In the genomic region with DNA sequence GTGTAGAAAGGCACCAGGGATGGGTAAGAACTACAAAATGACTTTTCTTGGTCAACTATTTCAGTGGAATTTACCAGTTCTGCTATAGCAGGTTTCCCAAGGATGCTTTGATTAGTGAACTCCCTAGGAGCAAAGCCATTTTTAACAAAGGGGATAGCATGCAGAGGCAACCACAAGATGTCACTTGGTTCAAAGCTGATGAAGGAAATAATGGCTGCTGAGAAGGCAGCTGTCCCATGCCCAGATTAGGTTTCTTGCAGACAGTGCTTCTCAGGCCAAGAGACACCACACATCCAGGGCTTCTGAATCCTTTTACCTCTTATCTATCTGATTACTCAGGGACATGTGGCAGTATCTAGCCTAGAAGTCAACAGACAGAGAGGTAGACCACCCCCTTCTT, we compare ENCODE assay signal across 17 cellular contexts.
DNase-seq lines count a peak whose midpoint lies in the region; ATAC-seq and TF ChIP-seq lines count a peak whose summit lies in the region.
"Had no signal": no experiment of that assay in that cellular context is flagged by ENCODE, and none has a peak within 500 bp of the region (broad histone marks: within the 10 kb centered on the region; RNA-seq: fewer than 3 reads in every experiment).

No MANE protein-coding gene starts in this region.

- H3K36me3 Mint-ChIP-seq in endodermal cell (ENCODE audit: low read depth): peaks cover 13% of the 10 kb centered on the region

- no peak for DNase-seq in Right ventricle myocardium inferior (ENCODE audit: missing footprints)
- no peak for DNase-seq in cardiac septum (ENCODE audit: low spot score)
- no peak for DNase-seq in endodermal cell
- DNase-seq in kidney glomerular epithelial cell (lab: John Stamatoyannopoulos, UW): peak; percentile 6
- no peak for DNase-seq in ovary
- no peak for DNase-seq in NCI-H345 treated with DMSO at 0.1 percent for 48 hours (lab: John Stamatoyannopoulos, UW; ENCODE audit: unreplicated experiment)
- DNase-seq in NCI-H446 treated with DMSO at 0.1 percent for 48 hours (lab: John Stamatoyannopoulos, UW): no peak
- no peak for DNase-seq in coronary artery (ENCODE audit: low spot score)
- DNase-seq: activated CD4-positive, CD25-positive, alpha-beta regulatory T cell; activated CD8-positive, alpha-beta memory T cell treated with anti-CD3 and anti-CD28 coated beads, Interleukin-2, amount 50 U/mL, for 48 hours; activated naive CD8-positive, alpha-beta T cell treated with anti-CD3 and anti-CD28 coated beads for 36 hours; cerebellar nuclear complex; GM23248; stimulated activated naive CD8-positive, alpha-beta T cell treated with anti-CD3 and anti-CD28 coated beads, Interleukin-15, amount 100 ng/mL, for 72 hours had no signal

- H3K4me1 Mint-ChIP-seq in endodermal cell: peaks cover 5% of the 10 kb centered on the region
- H3K4me1 Mint-ChIP-seq: stimulated activated naive CD8-positive, alpha-beta T cell treated with anti-CD3 and anti-CD28 coated beads, Interleukin-15, amount 100 ng/mL, for 72 hours had no signal

- intact Hi-C loops in Right ventricle myocardium inferior (cut with DNase I) (loop anchor here (1.0 to 5.0 kb wide), 2 partner anchors 205 to 357 kb away; no protein-coding TSS in a partner anchor), cardiac septum (cut with DNase I) (loop anchor here (5.0 kb wide), 2 partner anchors 140 to 355 kb away; no protein-coding TSS in a partner anchor), ovary (cut with DNase I) (no loop called here)

- TF ChIP-seq CTCF in endodermal cell (conservative IDR thresholded peaks at IDR 0.05): peak; percentile 53
- TF ChIP-seq CTCF in ovary (IDR thresholded peaks at IDR 0.05): no peak
- TF ChIP-seq CTCF in coronary artery (IDR thresholded peaks at IDR 0.05): no peak

- no peak overlapping the region for H3K4me3 Mint-ChIP-seq in endodermal cell
- H3K4me3 Mint-ChIP-seq: activated naive CD8-positive, alpha-beta T cell treated with anti-CD3 and anti-CD28 coated beads for 36 hours; stimulated activated naive CD8-positive, alpha-beta T cell treated with anti-CD3 and anti-CD28 coated beads, Interleukin-15, amount 100 ng/mL, for 72 hours had no signal

- H3K27me3 ChIP-seq in endodermal cell (ENCODE audit: control insufficient read depth, insufficient read depth, low read length, poor library complexity, severe bottlenecking) (no peaks in the 10 kb centered on the region), ovary (no peaks in the 10 kb centered on the region)

- H3K4me1 ChIP-seq in endodermal cell (ENCODE audit: control insufficient read depth, insufficient read depth, low read length) (no peaks in the 10 kb centered on the region), ovary (ENCODE audit: insufficient read depth) (no peaks in the 10 kb centered on the region)

- H3K27ac ChIP-seq in endodermal cell (ENCODE audit: low read depth, low read length) (no peak overlapping the region), ovary (no peak overlapping the region), coronary artery (no peak overlapping the region)
- H3K27ac ChIP-seq: epithelial cell of prostate, GM23248 had no signal

- ATAC-seq in Right ventricle myocardium inferior: peak; percentile 79
- ATAC-seq: Panc1; stimulated activated naive CD8-positive, alpha-beta T cell treated with anti-CD3 and anti-CD28 coated beads, Interleukin-15, amount 100 ng/mL, for 72 hours had no signal

- TF ChIP-seq EP300 in ovary (IDR thresholded peaks at IDR 0.05): no peak

- TF ChIP-seq POLR2A in ovary (IDR thresholded peaks at IDR 0.05): no peak

- peaks cover 30% of the 10 kb centered on the region for H3K36me3 ChIP-seq in endodermal cell (ENCODE audit: control insufficient read depth, insufficient read depth, low read length)
- no peaks in the 10 kb centered on the region for H3K36me3 ChIP-seq in ovary

- no peaks in the 10 kb centered on the region for H3K9me3 Mint-ChIP-seq in endodermal cell
- H3K9me3 Mint-ChIP-seq: activated naive CD8-positive, alpha-beta T cell treated with anti-CD3 and anti-CD28 coated beads for 36 hours; stimulated activated naive CD8-positive, alpha-beta T cell treated with anti-CD3 and anti-CD28 coated beads, Interleukin-15, amount 100 ng/mL, for 72 hours had no signal

- H3K4me3 ChIP-seq in endodermal cell (ENCODE audit: low read length): no peak overlapping the region
- no peak overlapping the region for H3K4me3 ChIP-seq in ovary
- H3K4me3 ChIP-seq in coronary artery: no peak overlapping the region
- H3K4me3 ChIP-seq: GM23248, lung had no signal

- H3K9ac ChIP-seq in endodermal cell (ENCODE audit: extremely low read depth, low read length, poor library complexity, severe bottlenecking): no peak overlapping the region
- H3K9ac ChIP-seq: GM23248 had no signal

- no peaks in the 10 kb centered on the region for H3K27me3 Mint-ChIP-seq in endodermal cell (ENCODE audit: insufficient read depth)
- H3K27me3 Mint-ChIP-seq: activated naive CD8-positive, alpha-beta T cell treated with anti-CD3 and anti-CD28 coated beads for 36 hours; stimulated activated naive CD8-positive, alpha-beta T cell treated with anti-CD3 and anti-CD28 coated beads, Interleukin-15, amount 100 ng/mL, for 72 hours had no signal

- H3K27ac Mint-ChIP-seq in endodermal cell: no peak overlapping the region
- H3K27ac Mint-ChIP-seq: activated naive CD8-positive, alpha-beta T cell treated with anti-CD3 and anti-CD28 coated beads for 36 hours had no signal

- H3K9me3 ChIP-seq in endodermal cell (ENCODE audit: control insufficient read depth, low read length): no peaks in the 10 kb centered on the region
- no peaks in the 10 kb centered on the region for H3K9me3 ChIP-seq in ovary

Comparison
In these comparisons a context has a peak if more than half of its experiments do, and no peak if none do; other contexts are left out.
1. intact Hi-C loops: an anchor here in Right ventricle myocardium inferior (1.0 to 5.0 kb wide) and cardiac septum (5.0 kb wide); none called in ovary.